19 cellular contexts compared by ENCODE assay signal in the genomic region with DNA sequence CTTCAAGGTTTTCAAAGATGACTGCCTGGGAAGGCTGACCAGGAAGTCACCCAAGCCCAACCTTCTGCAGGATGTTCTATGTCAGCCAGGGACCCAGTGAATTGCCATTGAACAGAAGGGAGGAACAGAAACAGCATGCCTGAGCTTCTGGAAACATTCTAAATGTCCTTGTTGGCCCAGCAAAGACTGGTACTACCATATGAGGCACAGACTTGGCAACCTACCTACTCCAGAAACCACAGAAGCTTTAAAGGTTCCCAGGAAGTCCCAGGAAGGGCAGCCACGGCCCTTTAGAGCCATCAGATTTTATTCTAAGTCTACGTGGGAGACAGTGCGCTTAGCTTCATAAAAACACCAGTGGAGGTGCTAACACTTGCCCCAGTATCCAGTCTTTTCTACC. TPM values are rescaled to one million over a fixed set of nuclear protein-coding genes. Genes with fewer than 3 reads are reported as not detected.
DNase-seq lines count a peak whose midpoint lies in the region; ATAC-seq and TF ChIP-seq lines count a peak whose summit lies in the region.
"Not testable (repeated sequence)": the region's sequence is repeated elsewhere in the genome, so short reads cannot be mapped to it uniquely, and the experiment has no call there.
"Had no signal": no experiment of that assay in that cellular context is flagged by ENCODE, and none has a peak within 500 bp of the region (broad histone marks: within the 10 kb centered on the region; RNA-seq: fewer than 3 reads in every experiment).

No MANE protein-coding gene starts in this region.

- not testable (repeated sequence) for H3K4me1 Mint-ChIP-seq in CD8-positive, alpha-beta T cell (ENCODE audit: low read depth); IgD-negative memory B cell; activated B cell treated with CpG ODN at 0.5 μM for 24 hours; activated naive CD4-positive, alpha-beta T cell treated with anti-CD3 and anti-CD28 coated beads, Interleukin-2, amount 50 U/mL, for 24 hours; central memory CD8-positive, alpha-beta T cell; glutamatergic neuron (ENCODE audit: low read depth, unreplicated experiment)
- H3K4me1 Mint-ChIP-seq in nephron progenitor cell = peaks cover 12% of the 10 kb centered on the region

- POLR2A ChIA-PET in CD8-positive, alpha-beta T cell (lab: Charles Lee) = not testable (repeated sequence)
- POLR2A ChIA-PET in activated B cell treated with CpG ODN at 0.5 μM for 24 hours (lab: Charles Lee) = interaction anchor here (1.2 kb wide), 1 partner anchor 12 kb away, joined by 4 read pairs; no protein-coding TSS in a partner anchor

- TF ChIP-seq CTCF in CD8-positive, alpha-beta T cell (IDR thresholded peaks at IDR 0.05); activated B cell treated with CpG ODN at 0.5 μM for 24 hours (IDR thresholded peaks at IDR 0.05); glutamatergic neuron (IDR thresholded peaks at IDR 0.05; ENCODE audit: partially characterized antibody, unreplicated experiment); nephron progenitor cell (IDR thresholded peaks at IDR 0.05); tibial artery (IDR thresholded peaks at IDR 0.05): not testable (repeated sequence)

- not testable (repeated sequence) for H3K4me3 ChIP-seq in CD8-positive, alpha-beta T cell (ENCODE audit: low read depth, low read length); tibial artery

- not testable (repeated sequence) for H3K36me3 ChIP-seq in CD8-positive, alpha-beta T cell (ENCODE audit: insufficient read depth, low read length); tibial artery

- not testable (repeated sequence) for DNase-seq in CD8-positive, alpha-beta T cell; activated B cell treated with CpG ODN at 0.5 μM for 24 hours; central memory CD8-positive, alpha-beta T cell (ENCODE audit: low spot score in 2 of 2); glutamatergic neuron; nephron progenitor cell; tibial artery

- CTCF ChIA-PET in CD8-positive, alpha-beta T cell (lab: Charles Lee) = interaction anchor here (1.1 to 1.6 kb wide), 3 partner anchors 12 to 32 kb away, joined by 3 to 7 read pairs (median 3); no protein-coding TSS in a partner anchor
- CTCF ChIA-PET in activated B cell treated with CpG ODN at 0.5 μM for 24 hours (lab: Charles Lee) = interaction anchor here (1.9 to 2.8 kb wide), 2 partner anchors 11 to 12 kb away, joined by 9 to 12 read pairs; no protein-coding TSS in a partner anchor

- not testable (repeated sequence) for H3K4me1 ChIP-seq in CD8-positive, alpha-beta T cell (ENCODE audit: insufficient read depth, low read length); tibial artery

- not testable (repeated sequence) for H3K27me3 Mint-ChIP-seq in CD8-positive, alpha-beta T cell (ENCODE audit: low read depth); IgD-negative memory B cell; activated B cell treated with CpG ODN at 0.5 μM for 24 hours; activated naive CD4-positive, alpha-beta T cell treated with anti-CD3 and anti-CD28 coated beads, Interleukin-2, amount 50 U/mL, for 24 hours; central memory CD8-positive, alpha-beta T cell; glutamatergic neuron (ENCODE audit: unreplicated experiment); nephron progenitor cell (ENCODE audit: low read depth, poor library complexity)

- H3K27ac Mint-ChIP-seq in CD8-positive, alpha-beta T cell; activated B cell treated with CpG ODN at 0.5 μM for 24 hours; activated naive CD4-positive, alpha-beta T cell treated with anti-CD3 and anti-CD28 coated beads, Interleukin-2, amount 50 U/mL, for 24 hours; glutamatergic neuron (ENCODE audit: unreplicated experiment); nephron progenitor cell: not testable (repeated sequence)
- H3K27ac Mint-ChIP-seq in IgD-negative memory B cell = peak overlapping the region in 1 of 3 donors; percentile 35
- H3K27ac Mint-ChIP-seq in central memory CD8-positive, alpha-beta T cell (ENCODE audit: low read depth) = peak overlapping the region; percentile 83

- not testable (repeated sequence) for H3K36me3 Mint-ChIP-seq in CD8-positive, alpha-beta T cell; IgD-negative memory B cell; activated B cell treated with CpG ODN at 0.5 μM for 24 hours (ENCODE audit: low read depth); activated naive CD4-positive, alpha-beta T cell treated with anti-CD3 and anti-CD28 coated beads, Interleukin-2, amount 50 U/mL, for 24 hours; central memory CD8-positive, alpha-beta T cell (ENCODE audit: insufficient read depth); glutamatergic neuron (ENCODE audit: unreplicated experiment); nephron progenitor cell (ENCODE audit: low read depth)

- not testable (repeated sequence) for H3K27me3 ChIP-seq in CD8-positive, alpha-beta T cell (ENCODE audit: insufficient read depth, low read length); tibial artery

- not testable (repeated sequence) for H3K9me3 ChIP-seq in CD8-positive, alpha-beta T cell (ENCODE audit: low read length); tibial artery

- intact Hi-C loops in CD8-positive, alpha-beta T cell (cut with DNase I, micrococcal nuclease) = loop anchor here (2.0 to 5.0 kb wide), 2 partner anchors 20 to 620 kb away; a partner anchor contains a TSS
- intact Hi-C loops in activated B cell treated with CpG ODN at 0.5 μM for 24 hours (cut with micrococcal nuclease); tibial artery (cut with DNase I; ENCODE audit: low total_unique reads): not testable (repeated sequence)

- ATAC-seq in CD8-positive, alpha-beta T cell; activated B cell treated with CpG ODN at 0.5 μM for 24 hours (ENCODE audit: low read depth); central memory CD8-positive, alpha-beta T cell (replicated peaks; ENCODE audit: extremely low read depth, poor library complexity, severe bottlenecking): not testable (repeated sequence)

- peak overlapping the region; percentile 83 for H3K4me3 Mint-ChIP-seq in CD8-positive, alpha-beta T cell
- H3K4me3 Mint-ChIP-seq in IgD-negative memory B cell (peak overlapping the region; percentile 52 to 88 (median 77)), activated B cell treated with CpG ODN at 0.5 μM for 24 hours (peak overlapping the region; percentile 38), glutamatergic neuron (ENCODE audit: unreplicated experiment) (peak overlapping the region; percentile 48), nephron progenitor cell (peak overlapping the region; percentile 75)
- peak overlapping the region; percentile 74 for H3K4me3 Mint-ChIP-seq in activated naive CD4-positive, alpha-beta T cell treated with anti-CD3 and anti-CD28 coated beads, Interleukin-2, amount 50 U/mL, for 24 hours
- H3K4me3 Mint-ChIP-seq in central memory CD8-positive, alpha-beta T cell = peak overlapping the region; percentile 80

- H3K27ac ChIP-seq in CD8-positive, alpha-beta T cell (ENCODE audit: low read depth, low read length) = not testable (repeated sequence)
- peak overlapping the region; percentile 4 to 53 for H3K27ac ChIP-seq in tibial artery

- H3K9me3 Mint-ChIP-seq in CD8-positive, alpha-beta T cell; IgD-negative memory B cell; activated B cell treated with CpG ODN at 0.5 μM for 24 hours; activated naive CD4-positive, alpha-beta T cell treated with anti-CD3 and anti-CD28 coated beads, Interleukin-2, amount 50 U/mL, for 24 hours; central memory CD8-positive, alpha-beta T cell; glutamatergic neuron (ENCODE audit: unreplicated experiment); nephron progenitor cell: not testable (repeated sequence)

RNA-seq across cellular contexts. Expression of a gene that starts 20.5 kb away (rescaled TPM):
- not detected for total RNA-seq in CD8-positive, alpha-beta T cell
- not detected for polyA plus RNA-seq in IgD-negative memory B cell
- total RNA-seq in activated B cell treated with CpG ODN at 0.5 μM for 24 hours (not detected in 2 replicates), glutamatergic neuron (ENCODE audit: unreplicated experiment) (not detected)
- total RNA-seq: activated CD8-positive, alpha-beta memory T cell treated with anti-CD3 and anti-CD28 coated beads, Interleukin-2, amount 10 ng/mL, durations not matched to agents 7 days and 5 days; adrenal gland; dermis microvascular lymphatic vessel endothelial cell; endothelial cell of umbilical vein; fibroblast of villous mesenchyme; GM12878; heart left ventricle; lung microvascular endothelial cell; pancreas; SJCRH30; thyroid gland had no signal
- polyA plus RNA-seq: adrenal gland, endothelial cell of umbilical vein, GM12878, heart left ventricle, pancreas had no signal
